ENCODE assay signal across 9 cellular contexts in the genomic region with DNA sequence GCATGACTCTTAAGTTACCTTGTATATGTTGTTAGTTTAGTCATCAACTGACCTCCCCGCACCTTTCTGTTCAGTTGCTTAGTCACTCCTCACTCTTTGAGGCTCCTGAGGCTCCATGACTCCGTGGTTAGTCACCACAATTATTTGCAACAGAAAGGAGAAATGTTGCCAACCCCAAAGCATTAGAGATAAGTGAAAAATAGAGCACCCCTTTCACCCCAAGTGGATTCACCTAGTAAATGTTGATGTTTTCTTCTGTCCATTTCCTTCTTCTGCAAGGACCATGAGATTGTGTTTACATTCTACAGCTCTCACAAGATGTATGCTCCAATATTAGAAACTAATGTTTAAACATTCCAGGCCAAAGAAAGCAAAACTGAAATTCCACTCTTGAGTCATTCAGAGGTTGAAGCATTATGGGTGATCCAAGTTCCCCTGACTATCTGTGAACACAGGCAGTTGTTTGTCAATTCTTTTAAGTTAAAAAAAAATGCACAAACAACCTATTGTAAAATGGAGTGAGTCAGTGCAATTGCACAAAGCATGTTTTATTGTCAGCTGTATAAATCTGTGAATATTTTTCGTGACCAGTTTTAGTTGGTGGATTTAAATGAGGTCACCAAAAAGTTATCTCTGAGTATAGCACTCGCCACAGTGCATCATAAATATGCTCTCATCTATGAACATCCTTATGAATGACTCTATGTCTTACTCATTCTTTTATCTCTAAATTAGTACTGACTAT.
DNase-seq lines count a peak whose midpoint lies in the region; ATAC-seq, FAIRE-seq and TF ChIP-seq lines count a peak whose summit lies in the region.
"Had no signal": no experiment of that assay in that cellular context is flagged by ENCODE, and none has a peak within 500 bp of the region (broad histone marks: within the 10 kb centered on the region; RNA-seq: fewer than 3 reads in every experiment).

No MANE protein-coding gene starts in this region.

- H4K20me1 ChIP-seq in astrocyte (ENCODE audit: insufficient read depth, low read length) = no peaks in the 10 kb centered on the region

- FAIRE-seq in astrocyte (lab: Jason Lieb, UNC) = peak; percentile 100

- no peaks in the 10 kb centered on the region for H3K9me3 ChIP-seq in astrocyte (ENCODE audit: insufficient read depth, low read depth, low read length)

- TF ChIP-seq CTCF in astrocyte (IDR thresholded peaks at IDR 0.05; ENCODE audit: insufficient read depth, low read depth, low read length) = no peak
- no peak for TF ChIP-seq CTCF in GM13977 (IDR thresholded peaks at IDR 0.05; ENCODE audit: extremely low read depth, insufficient read depth, missing control alignments)

- no peaks in the 10 kb centered on the region for H3K36me3 Mint-ChIP-seq in astrocyte (ENCODE audit: low read depth, unreplicated experiment)
- H3K36me3 Mint-ChIP-seq in activated CD4-positive, alpha-beta T cell treated with anti-CD3 and anti-CD28 coated beads for 36 hours (ENCODE audit: low read depth) = no peaks in the 10 kb centered on the region
- H3K36me3 Mint-ChIP-seq: memory B cell had no signal

- peaks cover 26% of the 10 kb centered on the region for H3K4me1 ChIP-seq in astrocyte (ENCODE audit: insufficient read depth, low read length)

- peak overlapping the region; percentile 11 for H3K4me3 Mint-ChIP-seq in astrocyte (ENCODE audit: unreplicated experiment)
- no peak overlapping the region for H3K4me3 Mint-ChIP-seq in activated CD4-positive, alpha-beta T cell treated with anti-CD3 and anti-CD28 coated beads for 36 hours
- H3K4me3 Mint-ChIP-seq: memory B cell had no signal

- H3K27me3 Mint-ChIP-seq in astrocyte (ENCODE audit: low read depth, unreplicated experiment) = no peaks in the 10 kb centered on the region
- H3K27me3 Mint-ChIP-seq in activated CD4-positive, alpha-beta T cell treated with anti-CD3 and anti-CD28 coated beads for 36 hours = no peaks in the 10 kb centered on the region
- H3K27me3 Mint-ChIP-seq: memory B cell had no signal

- H3K79me2 ChIP-seq in astrocyte (ENCODE audit: insufficient read depth, low read length) = no peaks in the 10 kb centered on the region

- POLR2A ChIA-PET in activated CD4-positive, alpha-beta T cell treated with anti-CD3 and anti-CD28 coated beads for 36 hours (lab: Charles Lee) = no interaction called here

- DNase-seq in astrocyte (ENCODE audit: low read depth) (peak; percentile 96), middle frontal gyrus (ENCODE audit: extremely low spot score, low spot score) (peak; percentile 54), DMS79 treated with DMSO at 0.1 percent for 48 hours (lab: John Stamatoyannopoulos, UW) (no peak), GM13977 (ENCODE audit: low spot score) (no peak)
- DNase-seq in activated CD4-positive, alpha-beta T cell treated with anti-CD3 and anti-CD28 coated beads for 36 hours = no peak
- DNase-seq in activated effector memory CD4-positive, alpha-beta T cell treated with Interleukin-2 at 50 U/mL for 16 hours = no peak

- H3K4me2 ChIP-seq in astrocyte (ENCODE audit: low read length) = peak overlapping the region; percentile 68

- H3K36me3 ChIP-seq in astrocyte (ENCODE audit: insufficient read depth, low read length) = no peaks in the 10 kb centered on the region

- peak overlapping the region; percentile 54 for H3K9ac ChIP-seq in astrocyte (ENCODE audit: low read length)

- H3K4me3 ChIP-seq in astrocyte (ENCODE audit: insufficient read depth, low read depth, low read length) = peak overlapping the region; percentile 7

- no peaks in the 10 kb centered on the region for H3K27me3 ChIP-seq in astrocyte (ENCODE audit: insufficient read depth, low read length)

- no peak overlapping the region for H2AFZ ChIP-seq in astrocyte (ENCODE audit: low read depth, low read length)

- in situ Hi-C loops in GM13977 (cut with MboI; ENCODE audit: low pct_unique_long_range_greater_than_20kb, low sequenced_read_pairs, unreplicated experiment) = no loop called here

- ATAC-seq in GM18861 (IDR thresholded peaks at IDR 0.05; ENCODE audit: unreplicated experiment) (peak; percentile 51), HG03108 (IDR thresholded peaks at IDR 0.05; ENCODE audit: unreplicated experiment) (peak; percentile 48)
- ATAC-seq in activated CD4-positive, alpha-beta T cell treated with anti-CD3 and anti-CD28 coated beads for 36 hours = no peak

- H3K9me3 Mint-ChIP-seq in astrocyte (ENCODE audit: unreplicated experiment) = peaks cover 1% of the 10 kb centered on the region
- peaks cover 2% of the 10 kb centered on the region for H3K9me3 Mint-ChIP-seq in activated CD4-positive, alpha-beta T cell treated with anti-CD3 and anti-CD28 coated beads for 36 hours (ENCODE audit: low read depth)

- intact Hi-C loops in activated CD4-positive, alpha-beta T cell treated with anti-CD3 and anti-CD28 coated beads for 36 hours (cut with DNase I, micrococcal nuclease) = no loop called here

- peak overlapping the region; percentile 89 for H3K27ac ChIP-seq in astrocyte (ENCODE audit: low read depth, low read length)

- CTCF ChIA-PET in activated CD4-positive, alpha-beta T cell treated with anti-CD3 and anti-CD28 coated beads for 36 hours (lab: Charles Lee) = no interaction called here

- peak overlapping the region; percentile 87 for H3K27ac Mint-ChIP-seq in astrocyte (ENCODE audit: unreplicated experiment)
- no peak overlapping the region for H3K27ac Mint-ChIP-seq in activated CD4-positive, alpha-beta T cell treated with anti-CD3 and anti-CD28 coated beads for 36 hours
- H3K27ac Mint-ChIP-seq: memory B cell had no signal

- H3K4me1 Mint-ChIP-seq in astrocyte (ENCODE audit: low read depth, unreplicated experiment) = peaks cover 25% of the 10 kb centered on the region
- no peaks in the 10 kb centered on the region for H3K4me1 Mint-ChIP-seq in activated CD4-positive, alpha-beta T cell treated with anti-CD3 and anti-CD28 coated beads for 36 hours
- H3K4me1 Mint-ChIP-seq: memory B cell had no signal

Comparison
In these comparisons a context has a peak if more than half of its experiments do, and no peak if none do; other contexts are left out.
1. DNase-seq: peak in astrocyte (single experiment) and middle frontal gyrus (single experiment); none in activated CD4-positive, alpha-beta T cell treated with anti-CD3 and anti-CD28 coated beads for 36 hours (single experiment), DMS79 treated with DMSO at 0.1 percent for 48 hours (single experiment), GM13977 (single experiment) and activated effector memory CD4-positive, alpha-beta T cell treated with Interleukin-2 at 50 U/mL for 16 hours (single experiment).